1 cellular context compared by ENCODE assay signal in the genomic region with DNA sequence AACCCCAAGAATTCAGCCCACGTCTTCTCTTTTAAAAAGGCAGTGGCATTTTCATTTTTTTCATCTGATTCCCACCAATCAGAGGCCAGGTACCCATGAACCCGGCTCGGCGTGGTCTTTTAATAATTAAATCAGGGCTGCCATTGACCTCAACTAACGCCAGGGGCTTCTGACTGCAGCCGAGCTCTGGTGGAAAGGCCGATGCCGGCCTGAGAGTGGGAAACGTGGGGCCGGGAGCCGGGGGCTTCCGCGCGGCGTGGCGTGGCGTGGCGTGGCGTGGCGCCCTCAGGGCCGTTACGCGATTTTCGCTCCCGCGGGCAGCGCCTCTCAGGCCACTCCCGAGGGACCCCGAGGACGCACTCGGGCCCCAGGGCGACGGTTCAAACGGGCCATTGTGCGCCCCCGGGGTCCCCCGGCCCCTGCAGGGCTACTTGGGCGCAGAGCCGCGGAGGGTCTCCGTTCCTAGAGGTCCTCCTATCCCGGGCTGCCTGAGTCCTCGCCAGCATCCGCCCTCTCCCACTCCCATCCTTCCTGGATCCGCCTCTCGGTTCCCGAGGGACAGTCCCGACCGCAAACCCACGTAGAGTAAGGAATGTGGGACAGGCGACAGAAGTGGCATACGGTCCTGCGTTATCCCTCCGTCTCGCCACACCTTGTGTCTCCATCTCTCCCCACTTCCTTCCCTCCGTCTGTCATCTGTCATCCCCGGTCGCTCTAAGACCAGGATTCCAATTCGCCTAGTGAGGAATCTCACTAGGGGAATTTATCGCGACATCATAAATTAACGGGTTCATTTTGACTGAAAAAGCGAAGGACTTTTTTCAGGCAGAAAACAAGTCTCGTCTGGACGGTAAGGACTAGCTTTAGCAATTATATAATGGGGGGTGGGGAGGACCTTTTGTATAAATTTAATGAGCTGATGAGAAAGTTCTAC.
TF ChIP-seq lines count a peak whose summit lies in the region.

No MANE protein-coding gene starts in this region.

TF ChIP-seq in HepG2, 621 proteins besides CTCF, POLR2A, EP300 and RAD21 (continued from another document and continues in another):
- TF ChIP-seq, protein P1, sequence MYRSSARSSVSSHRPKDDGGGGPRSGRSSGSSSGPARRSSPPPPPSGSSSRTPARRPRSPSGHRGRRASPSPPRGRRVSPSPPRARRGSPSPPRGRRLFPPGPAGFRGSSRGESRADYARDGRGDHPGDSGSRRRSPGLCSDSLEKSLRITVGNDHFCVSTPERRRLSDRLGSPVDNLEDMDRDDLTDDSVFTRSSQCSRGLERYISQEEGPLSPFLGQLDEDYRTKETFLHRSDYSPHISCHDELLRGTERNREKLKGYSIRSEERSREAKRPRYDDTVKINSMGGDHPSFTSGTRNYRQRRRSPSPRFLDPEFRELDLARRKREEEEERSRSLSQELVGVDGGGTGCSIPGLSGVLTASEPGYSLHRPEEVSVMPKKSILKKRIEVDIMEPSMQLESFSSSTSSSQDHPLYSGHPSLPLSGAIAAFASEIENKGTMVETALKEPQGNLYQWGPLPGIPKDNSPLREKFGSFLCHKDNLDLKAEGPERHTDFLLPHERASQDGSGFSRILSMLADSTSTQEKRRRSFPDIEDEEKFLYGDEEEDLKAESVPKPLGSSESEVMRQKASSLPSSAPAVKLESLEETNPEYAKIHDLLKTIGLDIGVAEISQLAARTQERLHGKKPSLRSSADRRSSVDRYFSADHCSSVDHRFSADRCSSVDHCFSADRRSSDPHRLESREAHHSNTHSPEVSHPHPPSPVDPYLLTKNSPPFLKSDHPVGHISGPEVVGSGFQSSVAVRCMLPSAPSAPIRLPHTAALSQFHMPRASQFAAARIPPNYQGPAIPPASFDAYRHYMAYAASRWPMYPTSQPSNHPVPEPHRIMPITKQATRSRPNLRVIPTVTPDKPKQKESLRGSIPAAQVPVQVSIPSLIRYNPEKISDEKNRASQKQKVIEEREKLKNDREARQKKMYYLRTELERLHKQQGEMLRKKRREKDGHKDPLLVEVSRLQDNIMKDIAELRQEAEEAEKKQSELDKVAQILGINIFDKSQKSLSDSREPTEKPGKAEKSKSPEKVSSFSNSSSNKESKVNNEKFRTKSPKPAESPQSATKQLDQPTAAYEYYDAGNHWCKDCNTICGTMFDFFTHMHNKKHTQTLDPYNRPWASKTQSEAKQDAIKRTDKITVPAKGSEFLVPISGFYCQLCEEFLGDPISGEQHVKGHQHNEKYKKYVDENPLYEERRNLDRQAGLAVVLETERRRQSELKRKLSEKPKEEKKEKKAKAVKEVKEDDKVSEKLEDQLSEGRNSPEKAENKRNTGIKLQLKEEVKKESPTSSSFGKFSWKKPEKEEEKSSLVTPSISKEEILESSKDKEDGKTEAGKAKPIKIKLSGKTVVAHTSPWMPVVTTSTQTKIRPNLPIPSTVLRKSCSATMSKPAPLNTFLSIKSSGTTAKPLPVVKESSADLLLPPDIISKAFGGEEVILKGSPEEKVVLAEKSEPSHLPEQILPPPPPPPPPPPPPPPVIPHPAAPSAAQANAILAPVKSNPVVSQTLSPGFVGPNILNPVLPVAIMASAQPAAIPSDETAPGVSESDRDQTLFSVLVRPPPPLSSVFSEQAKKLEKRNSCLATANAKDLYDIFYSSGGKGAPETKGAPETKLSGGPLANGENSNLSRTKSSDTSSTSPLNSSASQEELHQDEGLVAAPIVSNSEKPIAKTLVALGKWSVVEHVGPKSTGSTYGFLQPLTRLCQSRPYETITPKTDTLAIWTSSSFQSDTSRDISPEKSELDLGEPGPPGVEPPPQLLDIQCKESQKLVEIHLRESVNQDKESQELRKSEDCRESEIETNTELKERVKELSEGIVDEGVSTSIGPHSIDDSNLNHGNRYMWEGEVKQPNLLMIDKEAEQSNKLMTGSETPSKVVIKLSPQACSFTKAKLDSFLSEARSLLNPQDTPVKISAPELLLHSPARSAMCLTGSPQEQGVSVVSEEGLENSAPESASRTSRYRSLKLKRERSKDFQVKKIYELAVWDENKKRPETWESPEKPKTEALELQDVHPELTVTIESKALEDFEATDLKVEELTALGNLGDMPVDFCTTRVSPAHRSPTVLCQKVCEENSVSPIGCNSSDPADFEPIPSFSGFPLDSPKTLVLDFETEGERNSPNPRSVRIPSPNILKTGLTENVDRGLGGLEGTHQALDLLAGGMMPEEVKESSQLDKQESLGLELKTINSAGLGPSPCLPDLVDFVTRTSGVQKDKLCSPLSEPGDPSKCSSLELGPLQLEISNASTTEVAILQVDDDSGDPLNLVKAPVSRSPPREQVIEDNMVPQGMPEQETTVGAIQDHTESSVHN (CRISPR knock-in tag; IDR thresholded peaks at IDR 0.05): no peak
- no peak for TF ChIP-seq CC2D1A (CRISPR knock-in tag; IDR thresholded peaks at IDR 0.05)
- no peak for TF ChIP-seq PAWR (CRISPR knock-in tag; IDR thresholded peaks at IDR 0.05; ENCODE audit: borderline replicate concordance)
- TF ChIP-seq GATAD1 (CRISPR knock-in tag; IDR thresholded peaks at IDR 0.05): peak; percentile 38; the same call in 1 of the 2 replicates
- TF ChIP-seq, protein P2, sequence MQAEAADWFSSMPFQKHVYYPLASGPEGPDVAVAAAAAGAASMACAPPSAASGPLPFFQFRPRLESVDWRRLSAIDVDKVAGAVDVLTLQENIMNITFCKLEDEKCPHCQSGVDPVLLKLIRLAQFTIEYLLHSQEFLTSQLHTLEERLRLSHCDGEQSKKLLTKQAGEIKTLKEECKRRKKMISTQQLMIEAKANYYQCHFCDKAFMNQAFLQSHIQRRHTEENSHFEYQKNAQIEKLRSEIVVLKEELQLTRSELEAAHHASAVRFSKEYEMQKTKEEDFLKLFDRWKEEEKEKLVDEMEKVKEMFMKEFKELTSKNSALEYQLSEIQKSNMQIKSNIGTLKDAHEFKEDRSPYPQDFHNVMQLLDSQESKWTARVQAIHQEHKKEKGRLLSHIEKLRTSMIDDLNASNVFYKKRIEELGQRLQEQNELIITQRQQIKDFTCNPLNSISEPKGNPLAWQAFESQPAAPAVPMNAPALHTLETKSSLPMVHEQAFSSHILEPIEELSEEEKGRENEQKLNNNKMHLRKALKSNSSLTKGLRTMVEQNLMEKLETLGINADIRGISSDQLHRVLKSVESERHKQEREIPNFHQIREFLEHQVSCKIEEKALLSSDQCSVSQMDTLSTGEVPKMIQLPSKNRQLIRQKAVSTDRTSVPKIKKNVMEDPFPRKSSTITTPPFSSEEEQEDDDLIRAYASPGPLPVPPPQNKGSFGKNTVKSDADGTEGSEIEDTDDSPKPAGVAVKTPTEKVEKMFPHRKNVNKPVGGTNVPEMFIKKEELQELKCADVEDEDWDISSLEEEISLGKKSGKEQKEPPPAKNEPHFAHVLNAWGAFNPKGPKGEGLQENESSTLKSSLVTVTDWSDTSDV (CRISPR knock-in tag; IDR thresholded peaks at IDR 0.05): peak; percentile 92; the same call in 1 of the 2 replicates
- TF ChIP-seq, protein P3, sequence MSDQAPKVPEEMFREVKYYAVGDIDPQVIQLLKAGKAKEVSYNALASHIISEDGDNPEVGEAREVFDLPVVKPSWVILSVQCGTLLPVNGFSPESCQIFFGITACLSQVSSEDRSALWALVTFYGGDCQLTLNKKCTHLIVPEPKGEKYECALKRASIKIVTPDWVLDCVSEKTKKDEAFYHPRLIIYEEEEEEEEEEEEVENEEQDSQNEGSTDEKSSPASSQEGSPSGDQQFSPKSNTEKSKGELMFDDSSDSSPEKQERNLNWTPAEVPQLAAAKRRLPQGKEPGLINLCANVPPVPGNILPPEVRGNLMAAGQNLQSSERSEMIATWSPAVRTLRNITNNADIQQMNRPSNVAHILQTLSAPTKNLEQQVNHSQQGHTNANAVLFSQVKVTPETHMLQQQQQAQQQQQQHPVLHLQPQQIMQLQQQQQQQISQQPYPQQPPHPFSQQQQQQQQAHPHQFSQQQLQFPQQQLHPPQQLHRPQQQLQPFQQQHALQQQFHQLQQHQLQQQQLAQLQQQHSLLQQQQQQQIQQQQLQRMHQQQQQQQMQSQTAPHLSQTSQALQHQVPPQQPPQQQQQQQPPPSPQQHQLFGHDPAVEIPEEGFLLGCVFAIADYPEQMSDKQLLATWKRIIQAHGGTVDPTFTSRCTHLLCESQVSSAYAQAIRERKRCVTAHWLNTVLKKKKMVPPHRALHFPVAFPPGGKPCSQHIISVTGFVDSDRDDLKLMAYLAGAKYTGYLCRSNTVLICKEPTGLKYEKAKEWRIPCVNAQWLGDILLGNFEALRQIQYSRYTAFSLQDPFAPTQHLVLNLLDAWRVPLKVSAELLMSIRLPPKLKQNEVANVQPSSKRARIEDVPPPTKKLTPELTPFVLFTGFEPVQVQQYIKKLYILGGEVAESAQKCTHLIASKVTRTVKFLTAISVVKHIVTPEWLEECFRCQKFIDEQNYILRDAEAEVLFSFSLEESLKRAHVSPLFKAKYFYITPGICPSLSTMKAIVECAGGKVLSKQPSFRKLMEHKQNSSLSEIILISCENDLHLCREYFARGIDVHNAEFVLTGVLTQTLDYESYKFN (CRISPR knock-in tag; conservative IDR thresholded peaks at IDR 0.05): 0 out of 2 replicates have a peak, but pooled peaks have one; percentile 31
- no peak for TF ChIP-seq CREM (IDR thresholded peaks at IDR 0.05)
- no peak for TF ChIP-seq CREM (CRISPR knock-in tag; IDR thresholded peaks at IDR 0.05)
- TF ChIP-seq RFX5 (IDR thresholded peaks at IDR 0.05; ENCODE audit: low read depth, low read length): 0 out of 2 replicates have a peak, but pooled peaks have one; percentile 11
- TF ChIP-seq, protein P4, sequence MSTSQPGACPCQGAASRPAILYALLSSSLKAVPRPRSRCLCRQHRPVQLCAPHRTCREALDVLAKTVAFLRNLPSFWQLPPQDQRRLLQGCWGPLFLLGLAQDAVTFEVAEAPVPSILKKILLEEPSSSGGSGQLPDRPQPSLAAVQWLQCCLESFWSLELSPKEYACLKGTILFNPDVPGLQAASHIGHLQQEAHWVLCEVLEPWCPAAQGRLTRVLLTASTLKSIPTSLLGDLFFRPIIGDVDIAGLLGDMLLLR (CRISPR knock-in tag; IDR thresholded peaks at IDR 0.05): peak; percentile 77; the same call in 1 of the 2 replicates
- TF ChIP-seq SIN3A (IDR thresholded peaks at IDR 0.05; ENCODE audit: borderline replicate concordance, low read depth, low read length): no peak
- 0 out of 2 replicates have a peak, but pooled peaks have one; percentile 85 for TF ChIP-seq ZNF468 (CRISPR knock-in tag; IDR thresholded peaks at IDR 0.05)
- no peak for TF ChIP-seq ZNF382 (CRISPR knock-in tag; IDR thresholded peaks at IDR 0.05; ENCODE audit: borderline replicate concordance)
- TF ChIP-seq RCOR2 (CRISPR knock-in tag; IDR thresholded peaks at IDR 0.05): no peak
- TF ChIP-seq ZNF589 (CRISPR knock-in tag; conservative IDR thresholded peaks at IDR 0.05): 0 out of 2 replicates have a peak, but pooled peaks have one; percentile 42
- no peak for TF ChIP-seq PCBP2 (optimal IDR thresholded peaks at IDR 0.05; ENCODE audit: low read depth, low read length, poor library complexity, severe bottlenecking)
- TF ChIP-seq ARID2 (CRISPR knock-in tag; IDR thresholded peaks at IDR 0.05; ENCODE audit: borderline replicate concordance): no peak
- peak; percentile 73; the same call in 1 of the 2 replicates for TF ChIP-seq ARNTL (CRISPR knock-in tag; IDR thresholded peaks at IDR 0.05)
- TF ChIP-seq DMAP1 (CRISPR knock-in tag; IDR thresholded peaks at IDR 0.05): peak; percentile 44; the same call in 1 of the 2 replicates
- no peak for TF ChIP-seq ZNF7 (CRISPR knock-in tag; IDR thresholded peaks at IDR 0.05)
- peak; percentile 57; the same call in 1 of the 2 replicates for TF ChIP-seq SRY (CRISPR knock-in tag; IDR thresholded peaks at IDR 0.05)
- TF ChIP-seq, protein P5, sequence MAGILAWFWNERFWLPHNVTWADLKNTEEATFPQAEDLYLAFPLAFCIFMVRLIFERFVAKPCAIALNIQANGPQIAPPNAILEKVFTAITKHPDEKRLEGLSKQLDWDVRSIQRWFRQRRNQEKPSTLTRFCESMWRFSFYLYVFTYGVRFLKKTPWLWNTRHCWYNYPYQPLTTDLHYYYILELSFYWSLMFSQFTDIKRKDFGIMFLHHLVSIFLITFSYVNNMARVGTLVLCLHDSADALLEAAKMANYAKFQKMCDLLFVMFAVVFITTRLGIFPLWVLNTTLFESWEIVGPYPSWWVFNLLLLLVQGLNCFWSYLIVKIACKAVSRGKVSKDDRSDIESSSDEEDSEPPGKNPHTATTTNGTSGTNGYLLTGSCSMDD (CRISPR knock-in tag; IDR thresholded peaks at IDR 0.05): no peak
- TF ChIP-seq ZNF24 (IDR thresholded peaks at IDR 0.05): no peak
- TF ChIP-seq, protein P6, sequence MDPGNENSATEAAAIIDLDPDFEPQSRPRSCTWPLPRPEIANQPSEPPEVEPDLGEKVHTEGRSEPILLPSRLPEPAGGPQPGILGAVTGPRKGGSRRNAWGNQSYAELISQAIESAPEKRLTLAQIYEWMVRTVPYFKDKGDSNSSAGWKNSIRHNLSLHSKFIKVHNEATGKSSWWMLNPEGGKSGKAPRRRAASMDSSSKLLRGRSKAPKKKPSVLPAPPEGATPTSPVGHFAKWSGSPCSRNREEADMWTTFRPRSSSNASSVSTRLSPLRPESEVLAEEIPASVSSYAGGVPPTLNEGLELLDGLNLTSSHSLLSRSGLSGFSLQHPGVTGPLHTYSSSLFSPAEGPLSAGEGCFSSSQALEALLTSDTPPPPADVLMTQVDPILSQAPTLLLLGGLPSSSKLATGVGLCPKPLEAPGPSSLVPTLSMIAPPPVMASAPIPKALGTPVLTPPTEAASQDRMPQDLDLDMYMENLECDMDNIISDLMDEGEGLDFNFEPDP (CRISPR knock-in tag; conservative IDR thresholded peaks at IDR 0.05): no peak
- TF ChIP-seq, protein P7, sequence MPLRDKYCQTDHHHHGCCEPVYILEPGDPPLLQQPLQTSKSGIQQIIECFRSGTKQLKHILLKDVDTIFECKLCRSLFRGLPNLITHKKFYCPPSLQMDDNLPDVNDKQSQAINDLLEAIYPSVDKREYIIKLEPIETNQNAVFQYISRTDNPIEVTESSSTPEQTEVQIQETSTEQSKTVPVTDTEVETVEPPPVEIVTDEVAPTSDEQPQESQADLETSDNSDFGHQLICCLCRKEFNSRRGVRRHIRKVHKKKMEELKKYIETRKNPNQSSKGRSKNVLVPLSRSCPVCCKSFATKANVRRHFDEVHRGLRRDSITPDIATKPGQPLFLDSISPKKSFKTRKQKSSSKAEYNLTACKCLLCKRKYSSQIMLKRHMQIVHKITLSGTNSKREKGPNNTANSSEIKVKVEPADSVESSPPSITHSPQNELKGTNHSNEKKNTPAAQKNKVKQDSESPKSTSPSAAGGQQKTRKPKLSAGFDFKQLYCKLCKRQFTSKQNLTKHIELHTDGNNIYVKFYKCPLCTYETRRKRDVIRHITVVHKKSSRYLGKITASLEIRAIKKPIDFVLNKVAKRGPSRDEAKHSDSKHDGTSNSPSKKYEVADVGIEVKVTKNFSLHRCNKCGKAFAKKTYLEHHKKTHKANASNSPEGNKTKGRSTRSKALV (CRISPR knock-in tag; IDR thresholded peaks at IDR 0.05): peak; percentile 67; the same call in 1 of the 2 replicates
- TF ChIP-seq MEIS1 (CRISPR knock-in tag; IDR thresholded peaks at IDR 0.05; ENCODE audit: borderline replicate concordance): peak; percentile 27; the same call in 1 of the 2 replicates
- 0 out of 2 replicates have a peak, but pooled peaks have one; percentile 16 for TF ChIP-seq ZNF549 (CRISPR knock-in tag; IDR thresholded peaks at IDR 0.05)
- TF ChIP-seq KDM3A (CRISPR knock-in tag; IDR thresholded peaks at IDR 0.05; ENCODE audit: low read depth): no peak; the same call in 1 of the 2 replicates
- TF ChIP-seq GPN1 (CRISPR knock-in tag; IDR thresholded peaks at IDR 0.05; ENCODE audit: borderline replicate concordance): no peak
- no peak for TF ChIP-seq GFI1 (CRISPR knock-in tag; IDR thresholded peaks at IDR 0.05; ENCODE audit: borderline replicate concordance)
- no peak for TF ChIP-seq ADNP (CRISPR knock-in tag; IDR thresholded peaks at IDR 0.05)
- TF ChIP-seq SRSF4 (IDR thresholded peaks at IDR 0.05; ENCODE audit: low read depth, low read length, poor library complexity, severe bottlenecking): no peak
- TF ChIP-seq TAF15 (IDR thresholded peaks at IDR 0.05; ENCODE audit: low read depth, low read length, poor library complexity, severe bottlenecking): no peak
- TF ChIP-seq JARID2 (CRISPR knock-in tag; IDR thresholded peaks at IDR 0.05; ENCODE audit: insufficient replicate concordance): no peak
- no peak for TF ChIP-seq ZNF460 (CRISPR knock-in tag; IDR thresholded peaks at IDR 0.05; ENCODE audit: borderline replicate concordance)
- TF ChIP-seq HMG20A (CRISPR knock-in tag; IDR thresholded peaks at IDR 0.05; ENCODE audit: borderline replicate concordance): no peak
